ENCODE assay signal across 8 cellular contexts in genomic region chr10:131257027-131257426, GRCh38. TPM values are rescaled to one million over a fixed set of nuclear protein-coding genes. Genes with fewer than 3 reads are reported as not detected.
"Had no signal": no experiment of that assay in that cellular context is flagged by ENCODE, and none has a peak within 500 bp of the region (broad histone marks: within the 10 kb centered on the region; RNA-seq: fewer than 3 reads in every experiment).

No MANE protein-coding gene starts in this region.

- H3K4me2 ChIP-seq: GM23338 had no signal

- ATAC-seq: GM23338, HepG2 had no signal

- H3K27ac ChIP-seq: HL-60 had no signal

- DNase-seq: H9, HCEC 1CT, KBM-7 had no signal

- H3K4me3 ChIP-seq: GM23338 had no signal

RNA-seq across cellular contexts. Expression of gene TCERG1L, which starts 54.5 kb away (rescaled TPM):
- total RNA-seq: HepG2, HT1080 had no signal
- polyA plus RNA-seq: HepG2, IgD-negative memory B cell had no signal
